Comparison of ENCODE assay signal across 12 cellular contexts in genomic region chr22:49760280-49760629, GRCh38.
DNase-seq lines count a peak whose midpoint lies in the region; ATAC-seq, FAIRE-seq and TF ChIP-seq lines count a peak whose summit lies in the region.
"Had no signal": no experiment of that assay in that cellular context is flagged by ENCODE, and none has a peak within 500 bp of the region (broad histone marks: within the 10 kb centered on the region; RNA-seq: fewer than 3 reads in every experiment).

No MANE protein-coding gene starts in this region.

- DNase-seq in activated effector memory CD4-positive, alpha-beta T cell treated with anti-CD3 and anti-CD28 coated beads, Interleukin-2, amount 50 U/mL, for 16 hours, result peak; percentile 48
- DNase-seq in activated effector memory CD4-positive, alpha-beta T cell treated with Interleukin-2 at 50 U/mL for 16 hours, result no peak
- DNase-seq in NCI-H2171 treated with DMSO at 0.1 percent for 48 hours (lab: John Stamatoyannopoulos, UW) (peak; percentile 95), bronchial epithelial cell (ENCODE audit: low read depth) (peak; percentile 86), type B pancreatic cell (ENCODE audit: extremely low spot score, unreplicated experiment) (no peak), MG63 (no peak), SW 1271 (lab: John Stamatoyannopoulos, UW) (no peak)
- DNase-seq: caudate nucleus, Right ventricle myocardium superior, sigmoid colon, thyroid gland had no signal

- H3K36me3 Mint-ChIP-seq in type B pancreatic cell, result no peaks in the 10 kb centered on the region

- H3K4me3 ChIP-seq in bronchial epithelial cell (ENCODE audit: low read depth, low read length) (no peak overlapping the region), MG63 (no peak overlapping the region)
- H3K4me3 ChIP-seq: sigmoid colon, thyroid gland had no signal

- no peak for ATAC-seq in HG03025 (IDR thresholded peaks at IDR 0.05; ENCODE audit: low FRiP score, unreplicated experiment)

- no peak overlapping the region for H3K4me3 Mint-ChIP-seq in type B pancreatic cell

- H3K27me3 Mint-ChIP-seq in type B pancreatic cell, result peaks cover 3% of the 10 kb centered on the region

- H3K27me3 ChIP-seq in bronchial epithelial cell (ENCODE audit: control insufficient read depth, insufficient read depth, low read length) (no peaks in the 10 kb centered on the region), MG63 (no peaks in the 10 kb centered on the region)
- H3K27me3 ChIP-seq: thyroid gland had no signal

- TF ChIP-seq CTCF in bronchial epithelial cell (IDR thresholded peaks at IDR 0.05; ENCODE audit: insufficient read depth, low read length, severe bottlenecking) (no peak), type B pancreatic cell (conservative IDR thresholded peaks at IDR 0.05) (no peak)

- H3K9me3 Mint-ChIP-seq in type B pancreatic cell, result no peaks in the 10 kb centered on the region

- H3K4me1 Mint-ChIP-seq in type B pancreatic cell (ENCODE audit: unreplicated experiment), result peaks cover 8% of the 10 kb centered on the region

- no peaks in the 10 kb centered on the region for H3K9me3 ChIP-seq in MG63
- H3K9me3 ChIP-seq: sigmoid colon, thyroid gland had no signal

- no peak for FAIRE-seq in bronchial epithelial cell (lab: Jason Lieb, UNC)

- H3K36me3 ChIP-seq in bronchial epithelial cell (ENCODE audit: control insufficient read depth, insufficient read depth, low read length), result no peaks in the 10 kb centered on the region
- H3K36me3 ChIP-seq in MG63, result no peaks in the 10 kb centered on the region
- H3K36me3 ChIP-seq: sigmoid colon, thyroid gland had no signal

- H3K27ac Mint-ChIP-seq in type B pancreatic cell, result peak overlapping the region; percentile 21

Comparison
In these comparisons a context has a peak if more than half of its experiments do, and no peak if none do; other contexts are left out.
1. DNase-seq: peak in activated effector memory CD4-positive, alpha-beta T cell treated with anti-CD3 and anti-CD28 coated beads, Interleukin-2, amount 50 U/mL, for 16 hours (single experiment), NCI-H2171 treated with DMSO at 0.1 percent for 48 hours (single experiment) and bronchial epithelial cell (single experiment); none in activated effector memory CD4-positive, alpha-beta T cell treated with Interleukin-2 at 50 U/mL for 16 hours (single experiment), type B pancreatic cell (single experiment), MG63 (single experiment) and SW 1271 (0 of 2).